18 cellular contexts compared by ENCODE assay signal in the genomic region with DNA sequence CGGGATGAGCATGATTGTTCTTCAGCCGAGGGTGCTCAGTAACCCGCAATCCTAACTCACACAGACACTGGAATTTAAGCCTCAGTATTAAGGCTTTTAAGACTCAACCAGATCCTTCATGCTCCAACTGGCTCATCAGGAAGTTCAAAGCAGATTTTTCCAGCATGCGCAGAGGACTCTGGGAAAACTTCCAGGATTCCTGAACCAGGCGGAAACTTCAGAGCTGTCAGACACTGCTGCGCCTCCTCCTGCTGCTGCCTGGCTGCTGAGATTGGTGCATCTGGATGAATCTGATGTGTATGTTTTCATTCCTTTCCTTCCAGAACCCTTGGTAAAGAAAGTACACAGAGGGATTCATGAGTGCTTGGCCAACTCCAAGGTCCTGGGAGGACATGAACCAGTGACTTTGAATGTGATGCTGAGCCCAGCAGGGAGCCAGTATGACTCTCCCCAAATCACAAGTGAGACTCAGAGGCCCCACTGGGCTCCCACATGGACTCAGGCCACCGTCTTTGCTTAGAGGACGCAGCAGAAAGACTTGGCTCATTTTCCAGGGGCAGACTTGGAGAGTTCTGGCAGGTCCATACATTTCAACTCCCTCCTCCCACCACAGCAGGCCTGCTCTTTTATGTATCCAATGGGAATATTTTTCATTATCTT.
A peak's percentile ranks its signal among the peaks of the same experiment; 100 is the strongest.
DNase-seq lines count a peak whose midpoint lies in the region; ATAC-seq and TF ChIP-seq lines count a peak whose summit lies in the region.
"Had no signal": no experiment of that assay in that cellular context is flagged by ENCODE, and none has a peak within 500 bp of the region (broad histone marks: within the 10 kb centered on the region; RNA-seq: fewer than 3 reads in every experiment).

No MANE protein-coding gene starts in this region.

- no peak overlapping the region for H3K4me3 Mint-ChIP-seq in chondrocyte (ENCODE audit: unreplicated experiment)
- no peak overlapping the region for H3K4me3 Mint-ChIP-seq in CD14-positive monocyte

- no peaks in the 10 kb centered on the region for H3K27me3 ChIP-seq in ascending aorta
- H3K27me3 ChIP-seq: BLaER1 treated with 17β-estradiol and CSF1 and Interleukin-3, amounts not matched to agents 10 nM and 100 nM; foreskin keratinocyte; pancreas had no signal

- H3K27ac Mint-ChIP-seq in chondrocyte (ENCODE audit: unreplicated experiment) (no peak overlapping the region), CD14-positive monocyte (no peak overlapping the region)

- H3K9me3 Mint-ChIP-seq in chondrocyte (ENCODE audit: low read depth): peaks cover 17% of the 10 kb centered on the region
- peaks cover 0 to 13% (median 6%) of the 10 kb centered on the region in 7 donors for H3K9me3 Mint-ChIP-seq in CD14-positive monocyte

- H3K4me1 ChIP-seq in ascending aorta: no peaks in the 10 kb centered on the region
- H3K4me1 ChIP-seq: foreskin keratinocyte, pancreas, SJSA1 had no signal

- H3K4me1 Mint-ChIP-seq in chondrocyte (ENCODE audit: low read depth): no peaks in the 10 kb centered on the region
- peaks cover 2% of the 10 kb centered on the region for H3K4me1 Mint-ChIP-seq in CD14-positive monocyte

- TF ChIP-seq CTCF in AG04449 (IDR thresholded peaks at IDR 0.05; ENCODE audit: insufficient read depth, low read length, missing control alignments) (no peak), chondrocyte (IDR thresholded peaks at IDR 0.05) (no peak), ascending aorta (IDR thresholded peaks at IDR 0.05) (no peak), CD14-positive monocyte (IDR thresholded peaks at IDR 0.05) (no peak)

- CTCF ChIA-PET in AG04449 (lab: Yijun Ruan, JAX): no interaction called here

- peak; percentile 7 for DNase-seq in AG04449 (ENCODE audit: low read depth, low spot score)
- peak; percentile 22 for DNase-seq in ELF-1 (ENCODE audit: low read depth, low spot score)
- DNase-seq in chondrocyte (ENCODE audit: low spot score): peak; percentile 27
- DNase-seq in mesenteric fat pad (ENCODE audit: low spot score): peak; percentile 47
- no peak for DNase-seq in ascending aorta (ENCODE audit: low spot score in 2 of 2)
- DNase-seq in GM19238 (ENCODE audit: insufficient read length, low spot score): no peak
- DNase-seq in CD14-positive monocyte (ENCODE audit: low spot score): no peak
- DNase-seq: dermis blood vessel endothelial cell, DMS79, foreskin keratinocyte, HCEC 1CT, mammary epithelial cell, NCI-H1436 treated with DMSO at 0.1 percent for 48 hours, pancreas had no signal

- H3K27ac ChIP-seq in ascending aorta: no peak overlapping the region
- H3K27ac ChIP-seq: foreskin keratinocyte, KMS-11, pancreas, SJSA1 had no signal

- no peaks in the 10 kb centered on the region for H3K36me3 ChIP-seq in ascending aorta
- H3K36me3 ChIP-seq: BLaER1 treated with 17β-estradiol and CSF1 and Interleukin-3, amounts not matched to agents 10 nM and 100 nM; pancreas; SJSA1 had no signal

- H3K36me3 Mint-ChIP-seq in chondrocyte (ENCODE audit: low read depth): no peaks in the 10 kb centered on the region
- H3K36me3 Mint-ChIP-seq in CD14-positive monocyte: no peaks in the 10 kb centered on the region

- POLR2A ChIA-PET in AG04449 (lab: Yijun Ruan, JAX): no interaction called here

- H3K4me3 ChIP-seq in AG04449 (ENCODE audit: low read depth, low read length) (no peak overlapping the region), ascending aorta (no peak overlapping the region)
- H3K4me3 ChIP-seq: pancreas, SJSA1 had no signal

- H3K9me3 ChIP-seq in ascending aorta: no peaks in the 10 kb centered on the region
- H3K9me3 ChIP-seq: pancreas, SJSA1 had no signal

- intact Hi-C loops in ascending aorta (cut with DNase I) (no loop called here), CD14-positive monocyte (cut with micrococcal nuclease) (no loop called here)

- ATAC-seq in GM21825 (IDR thresholded peaks at IDR 0.05; ENCODE audit: unreplicated experiment): no peak
- ATAC-seq: foreskin keratinocyte had no signal

- peaks cover 27% of the 10 kb centered on the region for H3K27me3 Mint-ChIP-seq in chondrocyte (ENCODE audit: low read depth)
- peaks cover 13 to 39% (median 21%) of the 10 kb centered on the region in 3 donors for H3K27me3 Mint-ChIP-seq in CD14-positive monocyte (ENCODE audit: low read depth in 3 of 3)

Comparison
In these comparisons a context has a peak if more than half of its experiments do, and no peak if none do; other contexts are left out.
1. DNase-seq: peak in AG04449 (single experiment), ELF-1 (single experiment), chondrocyte (single experiment) and mesenteric fat pad (single experiment); none in ascending aorta (0 of 2), GM19238 (single experiment) and CD14-positive monocyte (single experiment).